Comparison of ENCODE assay signal across 9 cellular contexts in genomic region chr16:78962457-78962929, GRCh38.
DNase-seq lines count a peak whose midpoint lies in the region; ATAC-seq and TF ChIP-seq lines count a peak whose summit lies in the region.
"Had no signal": no experiment of that assay in that cellular context is flagged by ENCODE, and none has a peak within 500 bp of the region (broad histone marks: within the 10 kb centered on the region; RNA-seq: fewer than 3 reads in every experiment).

No MANE protein-coding gene starts in this region.

- in situ Hi-C loops in GM13977 (cut with MboI; ENCODE audit: low pct_unique_long_range_greater_than_20kb, low sequenced_read_pairs, unreplicated experiment): no loop called here

- no peak for DNase-seq in activated CD4-positive, CD25-positive, alpha-beta regulatory T cell treated with anti-CD3 and anti-CD28 coated beads, Interleukin-2, amount 50 U/mL, for 72 hours
- DNase-seq in kidney epithelial cell (ENCODE audit: low read depth) (peak; percentile 5), posterior cingulate gyrus (no peak), GM13977 (ENCODE audit: low spot score) (no peak)
- no peak for DNase-seq in activated CD8-positive, alpha-beta memory T cell treated with anti-CD3 and anti-CD28 coated beads, Interleukin-2, amount 50 U/mL, for 48 hours

- intact Hi-C loops in posterior cingulate gyrus (cut with DNase I): no loop called here

- no peak overlapping the region for H3K4me3 ChIP-seq in kidney epithelial cell (ENCODE audit: low read depth, low read length)
- H3K4me3 ChIP-seq: K562 had no signal

- no peaks in the 10 kb centered on the region for H3K36me3 ChIP-seq in kidney epithelial cell (ENCODE audit: control insufficient read depth, insufficient read depth, low read length)

- TF ChIP-seq CTCF in kidney epithelial cell (IDR thresholded peaks at IDR 0.05; ENCODE audit: insufficient read depth, low read length, poor library complexity, severe bottlenecking) (no peak), GM13977 (IDR thresholded peaks at IDR 0.05; ENCODE audit: extremely low read depth, insufficient read depth, missing control alignments) (no peak)

- peak; percentile 86 to 95 for ATAC-seq in activated CD4-positive, CD25-positive, alpha-beta regulatory T cell treated with anti-CD3 and anti-CD28 coated beads, Interleukin-2, amount 50 U/mL, for 24 hours
- ATAC-seq in GM21423 (IDR thresholded peaks at IDR 0.05; ENCODE audit: unreplicated experiment): peak; percentile 93
- peak; percentile 87 for ATAC-seq in HG03135 (IDR thresholded peaks at IDR 0.05; ENCODE audit: unreplicated experiment)
- ATAC-seq: K562 had no signal

- H3K27me3 ChIP-seq in kidney epithelial cell (ENCODE audit: control insufficient read depth, insufficient read depth, low read length): no peaks in the 10 kb centered on the region
